13 cellular contexts compared by ENCODE assay signal in genomic region chr5:128227984-128228383, GRCh38.
DNase-seq lines count a peak whose midpoint lies in the region; ATAC-seq and TF ChIP-seq lines count a peak whose summit lies in the region.
"Had no signal": no experiment of that assay in that cellular context is flagged by ENCODE, and none has a peak within 500 bp of the region (broad histone marks: within the 10 kb centered on the region; RNA-seq: fewer than 3 reads in every experiment).

No MANE protein-coding gene starts in this region.

- H3F3A ChIP-seq in smooth muscle cell (ENCODE audit: low read depth) = no peaks in the 10 kb centered on the region

- POLR2A ChIA-PET in activated CD4-positive, alpha-beta T cell treated with anti-CD3 and anti-CD28 coated beads for 36 hours (lab: Charles Lee) = interaction anchor here (0.6 kb wide), 1 partner anchor 891 kb away, joined by 3 read pairs; no protein-coding TSS in a partner anchor
- POLR2A ChIA-PET in RWPE1 (lab: Yijun Ruan, JAX; ENCODE audit: low non-redundant PET) = no interaction called here

- no peaks in the 10 kb centered on the region for H3K79me2 ChIP-seq in smooth muscle cell (ENCODE audit: low read depth)

- H3K4me3 ChIP-seq in smooth muscle cell = no peak overlapping the region
- H3K4me3 ChIP-seq: esophagus squamous epithelium, K562 had no signal

- WGBS in smooth muscle cell (ENCODE audit: low lambda C conversion rate) = 57% methylated on average over 3 of the region's 3 CpGs

- CTCF ChIA-PET in activated CD4-positive, alpha-beta T cell treated with anti-CD3 and anti-CD28 coated beads for 36 hours (lab: Charles Lee) = no interaction called here
- CTCF ChIA-PET in RWPE1 (lab: Yijun Ruan, JAX) = interaction anchor here (0.6 to 0.9 kb wide), 2 partner anchors 272 to 928 kb away, joined by 3 to 8 read pairs; no protein-coding TSS in a partner anchor

- H3K4me3 Mint-ChIP-seq in activated CD4-positive, alpha-beta T cell treated with anti-CD3 and anti-CD28 coated beads for 36 hours = no peak overlapping the region
- H3K4me3 Mint-ChIP-seq in stimulated activated memory B cell treated with anti-CD40 and anti-IgM and Interleukin-4, amounts not matched to agents 10 μg/mL and 1 μg/mL and 100 μg/mL, for 72 hours = no peak overlapping the region
- H3K4me3 Mint-ChIP-seq: activated naive CD4-positive, alpha-beta T cell treated with anti-CD3 and anti-CD28 coated beads, Interleukin-2, amount 50 U/mL, for 24 hours; memory B cell had no signal

- H3K36me3 ChIP-seq in smooth muscle cell (ENCODE audit: low read depth) = no peaks in the 10 kb centered on the region
- H3K36me3 ChIP-seq: esophagus squamous epithelium had no signal

- no peaks in the 10 kb centered on the region for H3K27me3 Mint-ChIP-seq in activated CD4-positive, alpha-beta T cell treated with anti-CD3 and anti-CD28 coated beads for 36 hours
- H3K27me3 Mint-ChIP-seq in stimulated activated memory B cell treated with anti-CD40 and anti-IgM and Interleukin-4, amounts not matched to agents 10 μg/mL and 1 μg/mL and 100 μg/mL, for 72 hours = no peaks in the 10 kb centered on the region

- H3K4me2 ChIP-seq in smooth muscle cell = no peak overlapping the region

- peak overlapping the region; percentile 74 for H3K27ac ChIP-seq in RWPE1
- H3K27ac ChIP-seq in smooth muscle cell (ENCODE audit: low read depth) = no peak overlapping the region
- H3K27ac ChIP-seq: esophagus squamous epithelium had no signal

- intact Hi-C loops in activated CD4-positive, alpha-beta T cell treated with anti-CD3 and anti-CD28 coated beads for 36 hours (cut with DNase I, micrococcal nuclease) = no loop called here

- H3K36me3 Mint-ChIP-seq in activated CD4-positive, alpha-beta T cell treated with anti-CD3 and anti-CD28 coated beads for 36 hours (ENCODE audit: low read depth) = no peaks in the 10 kb centered on the region
- H3K36me3 Mint-ChIP-seq in stimulated activated memory B cell treated with anti-CD40 and anti-IgM and Interleukin-4, amounts not matched to agents 10 μg/mL and 1 μg/mL and 100 μg/mL, for 72 hours = no peaks in the 10 kb centered on the region
- H3K36me3 Mint-ChIP-seq: activated naive CD4-positive, alpha-beta T cell treated with anti-CD3 and anti-CD28 coated beads, Interleukin-2, amount 50 U/mL, for 24 hours; memory B cell had no signal

- H4K20me1 ChIP-seq in smooth muscle cell (ENCODE audit: low read depth) = no peaks in the 10 kb centered on the region

- peak; percentile 6 for DNase-seq in activated CD4-positive, alpha-beta T cell treated with anti-CD3 and anti-CD28 coated beads for 36 hours
- DNase-seq in activated CD4-positive, alpha-beta T cell treated with anti-CD3 and anti-CD28 coated beads, Interleukin-2, amount 50 U/mL, for 48 hours = no peak
- peak; percentile 74 for DNase-seq in RWPE1 (ENCODE audit: low spot score)
- peak; percentile 86 for DNase-seq in fibroblast of the conjunctiva (ENCODE audit: low read depth)
- no peak for DNase-seq in NCI-H2196 (lab: John Stamatoyannopoulos, UW; ENCODE audit: unreplicated experiment)
- DNase-seq in stimulated activated CD4-positive, alpha-beta T cell treated with anti-CD3 and anti-CD28 coated beads, Interleukin-15, amount 100 ng/mL, for 24 hours = no peak
- no peak for DNase-seq in smooth muscle cell (lab: John Stamatoyannopoulos, UW; ENCODE audit: unreplicated experiment)
- DNase-seq: esophagus squamous epithelium; stimulated activated CD4-positive, alpha-beta T cell treated with anti-CD3 and anti-CD28 coated beads, Interleukin-2, amount 100 ng/mL, for 24 hours had no signal

- H2AFZ ChIP-seq in smooth muscle cell (ENCODE audit: low read depth) = no peak overlapping the region

- TF ChIP-seq CTCF in RWPE1 (conservative IDR thresholded peaks at IDR 0.05; ENCODE audit: low read depth) = no peak
- TF ChIP-seq CTCF in smooth muscle cell (IDR thresholded peaks at IDR 0.05; ENCODE audit: borderline replicate concordance, insufficient read depth, poor library complexity, severe bottlenecking) = no peak

- no peaks in the 10 kb centered on the region for H3K4me1 Mint-ChIP-seq in activated CD4-positive, alpha-beta T cell treated with anti-CD3 and anti-CD28 coated beads for 36 hours
- H3K4me1 Mint-ChIP-seq in stimulated activated memory B cell treated with anti-CD40 and anti-IgM and Interleukin-4, amounts not matched to agents 10 μg/mL and 1 μg/mL and 100 μg/mL, for 72 hours = no peaks in the 10 kb centered on the region
- H3K4me1 Mint-ChIP-seq: activated naive CD4-positive, alpha-beta T cell treated with anti-CD3 and anti-CD28 coated beads, Interleukin-2, amount 50 U/mL, for 24 hours; memory B cell had no signal

- peak; percentile 30 for ATAC-seq in activated CD4-positive, alpha-beta T cell treated with anti-CD3 and anti-CD28 coated beads for 36 hours
- peak; percentile 18 for ATAC-seq in stimulated activated memory B cell treated with anti-CD40 and anti-IgM and Interleukin-4, amounts not matched to agents 10 μg/mL and 1 μg/mL and 100 μg/mL, for 72 hours
- ATAC-seq: K562 had no signal

- no peaks in the 10 kb centered on the region for H3K4me1 ChIP-seq in smooth muscle cell (ENCODE audit: low read depth)

- no peak overlapping the region for H3K9ac ChIP-seq in smooth muscle cell (ENCODE audit: low read depth)

- H3K9me3 ChIP-seq in smooth muscle cell (replicated peaks; ENCODE audit: low read depth) = no peaks in the 10 kb centered on the region
- H3K9me3 ChIP-seq: esophagus squamous epithelium had no signal

- H3K27ac Mint-ChIP-seq in activated CD4-positive, alpha-beta T cell treated with anti-CD3 and anti-CD28 coated beads for 36 hours = no peak overlapping the region
- no peak overlapping the region for H3K27ac Mint-ChIP-seq in stimulated activated memory B cell treated with anti-CD40 and anti-IgM and Interleukin-4, amounts not matched to agents 10 μg/mL and 1 μg/mL and 100 μg/mL, for 72 hours
- H3K27ac Mint-ChIP-seq: activated naive CD4-positive, alpha-beta T cell treated with anti-CD3 and anti-CD28 coated beads, Interleukin-2, amount 50 U/mL, for 24 hours; memory B cell had no signal

- H3K9me3 Mint-ChIP-seq in activated CD4-positive, alpha-beta T cell treated with anti-CD3 and anti-CD28 coated beads for 36 hours (ENCODE audit: low read depth) = no peaks in the 10 kb centered on the region
- H3K9me3 Mint-ChIP-seq in stimulated activated memory B cell treated with anti-CD40 and anti-IgM and Interleukin-4, amounts not matched to agents 10 μg/mL and 1 μg/mL and 100 μg/mL, for 72 hours = no peaks in the 10 kb centered on the region
- H3K9me3 Mint-ChIP-seq: activated naive CD4-positive, alpha-beta T cell treated with anti-CD3 and anti-CD28 coated beads, Interleukin-2, amount 50 U/mL, for 24 hours had no signal

- peaks cover 4% of the 10 kb centered on the region for H3K27me3 ChIP-seq in smooth muscle cell (ENCODE audit: low read depth)
- H3K27me3 ChIP-seq: esophagus squamous epithelium had no signal

Comparison
In these comparisons a context has a peak if more than half of its experiments do, and no peak if none do; other contexts are left out.
1. DNase-seq: peak in activated CD4-positive, alpha-beta T cell treated with anti-CD3 and anti-CD28 coated beads for 36 hours (single experiment), RWPE1 (single experiment) and fibroblast of the conjunctiva (single experiment); none in activated CD4-positive, alpha-beta T cell treated with anti-CD3 and anti-CD28 coated beads, Interleukin-2, amount 50 U/mL, for 48 hours (0 of 2), NCI-H2196 (single experiment), stimulated activated CD4-positive, alpha-beta T cell treated with anti-CD3 and anti-CD28 coated beads, Interleukin-15, amount 100 ng/mL, for 24 hours (single experiment) and smooth muscle cell (single experiment).